Comparison of ENCODE assay signal across 8 cellular contexts in genomic region chr16:89562027-89562599, GRCh38. TPM values are rescaled to one million over a fixed set of nuclear protein-coding genes. Genes with fewer than 3 reads are reported as not detected.
DNase-seq lines count a peak whose midpoint lies in the region; ATAC-seq and TF ChIP-seq lines count a peak whose summit lies in the region.

No MANE protein-coding gene starts in this region.

- DNase-seq in GM06990 (ENCODE audit: extremely low read depth, insufficient read length) = no peak
- no peak for DNase-seq in NT2/D1 (ENCODE audit: low read depth, low spot score)
- DNase-seq in neural progenitor cell (ENCODE audit: low spot score) = no peak
- DNase-seq in hypothalamus (lab: John Stamatoyannopoulos, UW) = no peak
- DNase-seq in NCI-H2029 (lab: John Stamatoyannopoulos, UW) = no peak
- DNase-seq in superior temporal gyrus (ENCODE audit: extremely low spot score) = no peak

- peak overlapping the region; percentile 95 for H3K4me3 ChIP-seq in GM06990 (replicated peaks; ENCODE audit: low read depth, low read length)
- H3K4me3 ChIP-seq in NT2/D1 (ENCODE audit: insufficient read length, low read depth) = peak overlapping the region; percentile 86
- peak overlapping the region; percentile 99 for H3K4me3 ChIP-seq in ectodermal cell (ENCODE audit: insufficient read depth, low read depth, low read length)
- peak overlapping the region; percentile 76 for H3K4me3 ChIP-seq in neural progenitor cell

- H3K4me1 ChIP-seq in NT2/D1 (ENCODE audit: insufficient read depth, insufficient read length) (peaks cover 15% of the 10 kb centered on the region), ectodermal cell (ENCODE audit: control insufficient read depth, insufficient read depth, low read length) (peaks cover 23% of the 10 kb centered on the region), neural progenitor cell (peaks cover 42% of the 10 kb centered on the region)

- H3K27me3 Mint-ChIP-seq in neural progenitor cell (ENCODE audit: insufficient read depth, low read depth) = peaks cover 6% of the 10 kb centered on the region

- H3K9me3 ChIP-seq in NT2/D1 (ENCODE audit: insufficient read depth, low read length) = no peaks in the 10 kb centered on the region
- H3K9me3 ChIP-seq in ectodermal cell (ENCODE audit: control insufficient read depth, low read length) = no peaks in the 10 kb centered on the region
- H3K9me3 ChIP-seq in neural progenitor cell (ENCODE audit: low read depth) = no peaks in the 10 kb centered on the region

- 84 to 87% methylated on average over 19 of the region's 19 CpGs for WGBS in ectodermal cell, 2 experiments

- H3K27ac ChIP-seq in ectodermal cell (ENCODE audit: insufficient read depth, low read depth, low read length, poor library complexity, severe bottlenecking) (no peak overlapping the region), neural progenitor cell (no peak overlapping the region)

- TF ChIP-seq CTCF in GM06990 (IDR thresholded peaks at IDR 0.05; ENCODE audit: insufficient read depth, low read length, poor library complexity, severe bottlenecking) (no peak), neural progenitor cell (IDR thresholded peaks at IDR 0.05) (no peak)

- H3K4me2 ChIP-seq in neural progenitor cell = peak overlapping the region; percentile 99

- ATAC-seq in HG03442 (IDR thresholded peaks at IDR 0.05; ENCODE audit: unreplicated experiment) = no peak

- no peaks in the 10 kb centered on the region for H3K27me3 ChIP-seq in GM06990 (replicated peaks; ENCODE audit: control insufficient read depth, insufficient read depth, low read length)
- no peaks in the 10 kb centered on the region for H3K27me3 ChIP-seq in NT2/D1 (ENCODE audit: insufficient read depth, insufficient read length)
- no peaks in the 10 kb centered on the region for H3K27me3 ChIP-seq in ectodermal cell (ENCODE audit: control insufficient read depth, insufficient read depth, low read length, poor library complexity, severe bottlenecking)
- no peaks in the 10 kb centered on the region for H3K27me3 ChIP-seq in neural progenitor cell

- H3K9ac ChIP-seq in NT2/D1 (ENCODE audit: insufficient read length, low read depth) = peak overlapping the region; percentile 95
- peak overlapping the region; percentile 97 for H3K9ac ChIP-seq in neural progenitor cell

- peaks cover 15% of the 10 kb centered on the region for H3K36me3 Mint-ChIP-seq in neural progenitor cell

- no peak overlapping the region for H2AFZ ChIP-seq in neural progenitor cell (replicated peaks)

- peaks cover 63% of the 10 kb centered on the region for H4K20me1 ChIP-seq in neural progenitor cell (ENCODE audit: low read depth)

- peaks cover 35% of the 10 kb centered on the region for H3K79me2 ChIP-seq in neural progenitor cell (ENCODE audit: low read depth)

- peak overlapping the region; percentile 95 for H3K4me3 Mint-ChIP-seq in neural progenitor cell

- peaks cover 46% of the 10 kb centered on the region for H3K4me1 Mint-ChIP-seq in neural progenitor cell

- peaks cover 76% of the 10 kb centered on the region for H3F3A ChIP-seq in neural progenitor cell (ENCODE audit: low read depth)

- H3K36me3 ChIP-seq in GM06990 (ENCODE audit: control insufficient read depth, insufficient read depth, low read length) = peaks cover 29% of the 10 kb centered on the region
- peaks cover 75% of the 10 kb centered on the region for H3K36me3 ChIP-seq in NT2/D1 (ENCODE audit: insufficient read depth, insufficient read length, low read length)
- H3K36me3 ChIP-seq in ectodermal cell (ENCODE audit: control insufficient read depth, insufficient read depth, low read length) = peaks cover 31% of the 10 kb centered on the region
- peaks cover 3% of the 10 kb centered on the region for H3K36me3 ChIP-seq in neural progenitor cell

- no peaks in the 10 kb centered on the region for H3K9me3 Mint-ChIP-seq in neural progenitor cell

- H3K27ac Mint-ChIP-seq in neural progenitor cell = no peak overlapping the region

RNA-seq across cellular contexts. Expression of gene RPL13, which starts 1.6 kb away (rescaled TPM):
- polyA plus RNA-seq in ectodermal cell (2013, experiment 1 of 4) = 2,927 TPM
- 2,895 TPM for polyA plus RNA-seq in ectodermal cell (2013, experiment 2 of 4)
- polyA plus RNA-seq in ectodermal cell (2013, experiment 3 of 4) = 3,415 TPM
- 3,689 TPM for polyA plus RNA-seq in ectodermal cell (2013, experiment 4 of 4)
- total RNA-seq in neural progenitor cell (ENCODE audit: low replicate concordance) = 1,914 and 5,602 TPM in 2 replicates

RNA-seq across cellular contexts. Expression of gene CPNE7, which starts 13.4 kb away (rescaled TPM):
- polyA plus RNA-seq in ectodermal cell (2013, experiment 1 of 4) = 6.8 TPM
- 8.5 TPM for polyA plus RNA-seq in ectodermal cell (2013, experiment 2 of 4)
- 9.5 TPM for polyA plus RNA-seq in ectodermal cell (2013, experiment 3 of 4)
- 5.8 TPM for polyA plus RNA-seq in ectodermal cell (2013, experiment 4 of 4)
- 5.2 and 21.1 TPM in 2 replicates for total RNA-seq in neural progenitor cell (ENCODE audit: low replicate concordance)

RNA-seq across cellular contexts. Expression of gene DPEP1, which starts 51.3 kb away (rescaled TPM):
- 2.3 TPM for polyA plus RNA-seq in ectodermal cell (2013, experiment 1 of 4)
- polyA plus RNA-seq in ectodermal cell (2013, experiment 2 of 4) = 1.0 TPM
- 1.7 TPM for polyA plus RNA-seq in ectodermal cell (2013, experiment 3 of 4)
- polyA plus RNA-seq in ectodermal cell (2013, experiment 4 of 4) = 1.5 TPM
- 0.24 and 0.74 TPM in 2 replicates for total RNA-seq in neural progenitor cell (ENCODE audit: low replicate concordance)

RNA-seq across cellular contexts. Expression of gene SPG7, which starts 53.9 kb away (rescaled TPM):
- polyA plus RNA-seq in ectodermal cell (2013, experiment 1 of 4) = 116 TPM
- polyA plus RNA-seq in ectodermal cell (2013, experiment 2 of 4) = 126 TPM
- polyA plus RNA-seq in ectodermal cell (2013, experiment 3 of 4) = 88.6 TPM
- polyA plus RNA-seq in ectodermal cell (2013, experiment 4 of 4) = 101 TPM
- total RNA-seq in neural progenitor cell (ENCODE audit: low replicate concordance) = 122 and 240 TPM in 2 replicates
